ENCODE assay signal across 1 cellular context in the genomic region with DNA sequence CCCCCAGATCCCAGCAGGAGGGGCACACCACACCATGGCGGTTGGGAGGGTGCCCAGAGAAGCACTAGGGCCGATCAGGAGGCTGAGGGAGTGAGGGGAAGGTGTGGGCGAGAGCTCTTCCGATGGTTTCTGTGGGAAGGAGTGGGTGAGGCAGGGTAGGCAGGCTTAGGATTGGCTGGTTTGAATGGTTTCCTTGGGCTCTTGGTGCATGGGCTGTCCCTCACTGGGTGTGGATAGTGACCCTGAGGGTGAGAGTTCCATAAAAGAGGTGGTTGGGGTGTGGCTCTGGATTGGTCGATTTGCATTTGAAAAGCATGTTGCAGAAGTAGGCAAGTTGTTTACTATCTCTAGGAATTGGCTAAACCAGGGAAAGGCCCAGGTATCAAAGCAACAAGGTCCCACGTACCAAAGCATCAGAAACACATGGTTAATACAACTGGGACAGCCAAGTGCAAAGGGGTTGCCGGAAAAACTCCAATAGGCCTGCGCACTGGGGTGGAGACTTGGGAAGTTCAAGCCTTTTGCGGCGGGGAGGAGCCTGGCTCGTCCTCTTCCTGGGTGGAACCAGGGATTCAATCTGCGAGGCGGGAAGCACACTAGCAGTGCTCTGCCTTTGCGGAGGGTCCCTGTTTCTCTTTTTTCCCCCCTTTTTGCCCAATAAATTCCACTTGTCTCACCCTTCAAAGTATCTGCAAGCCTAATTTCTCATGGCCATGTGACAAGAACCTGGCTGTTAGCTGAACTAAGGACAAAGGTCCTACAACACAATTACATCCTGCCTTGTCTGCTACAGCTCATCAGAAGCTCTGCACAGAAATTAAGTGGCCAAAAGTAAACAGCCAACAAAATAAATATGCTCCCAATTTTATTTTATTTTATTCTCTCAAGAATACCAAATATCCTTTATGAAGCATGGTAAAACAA.
TF ChIP-seq lines count a peak whose summit lies in the region.

No MANE protein-coding gene starts in this region.

TF ChIP-seq in WTC11, 78 proteins besides CTCF, POLR2A, EP300 and RAD21 (continued from another document):
- TF ChIP-seq, protein P1, sequence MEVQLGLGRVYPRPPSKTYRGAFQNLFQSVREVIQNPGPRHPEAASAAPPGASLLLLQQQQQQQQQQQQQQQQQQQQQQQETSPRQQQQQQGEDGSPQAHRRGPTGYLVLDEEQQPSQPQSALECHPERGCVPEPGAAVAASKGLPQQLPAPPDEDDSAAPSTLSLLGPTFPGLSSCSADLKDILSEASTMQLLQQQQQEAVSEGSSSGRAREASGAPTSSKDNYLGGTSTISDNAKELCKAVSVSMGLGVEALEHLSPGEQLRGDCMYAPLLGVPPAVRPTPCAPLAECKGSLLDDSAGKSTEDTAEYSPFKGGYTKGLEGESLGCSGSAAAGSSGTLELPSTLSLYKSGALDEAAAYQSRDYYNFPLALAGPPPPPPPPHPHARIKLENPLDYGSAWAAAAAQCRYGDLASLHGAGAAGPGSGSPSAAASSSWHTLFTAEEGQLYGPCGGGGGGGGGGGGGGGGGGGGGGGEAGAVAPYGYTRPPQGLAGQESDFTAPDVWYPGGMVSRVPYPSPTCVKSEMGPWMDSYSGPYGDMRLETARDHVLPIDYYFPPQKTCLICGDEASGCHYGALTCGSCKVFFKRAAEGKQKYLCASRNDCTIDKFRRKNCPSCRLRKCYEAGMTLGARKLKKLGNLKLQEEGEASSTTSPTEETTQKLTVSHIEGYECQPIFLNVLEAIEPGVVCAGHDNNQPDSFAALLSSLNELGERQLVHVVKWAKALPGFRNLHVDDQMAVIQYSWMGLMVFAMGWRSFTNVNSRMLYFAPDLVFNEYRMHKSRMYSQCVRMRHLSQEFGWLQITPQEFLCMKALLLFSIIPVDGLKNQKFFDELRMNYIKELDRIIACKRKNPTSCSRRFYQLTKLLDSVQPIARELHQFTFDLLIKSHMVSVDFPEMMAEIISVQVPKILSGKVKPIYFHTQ (CRISPR knock-in tag; IDR thresholded peaks at IDR 0.05) = no peak
- TF ChIP-seq RELA (CRISPR knock-in tag; IDR thresholded peaks at IDR 0.05; ENCODE audit: borderline replicate concordance) (no peak), IRF2 (CRISPR knock-in tag; IDR thresholded peaks at IDR 0.05; ENCODE audit: borderline replicate concordance, low read depth) (no peak)
- TF ChIP-seq, protein P2, sequence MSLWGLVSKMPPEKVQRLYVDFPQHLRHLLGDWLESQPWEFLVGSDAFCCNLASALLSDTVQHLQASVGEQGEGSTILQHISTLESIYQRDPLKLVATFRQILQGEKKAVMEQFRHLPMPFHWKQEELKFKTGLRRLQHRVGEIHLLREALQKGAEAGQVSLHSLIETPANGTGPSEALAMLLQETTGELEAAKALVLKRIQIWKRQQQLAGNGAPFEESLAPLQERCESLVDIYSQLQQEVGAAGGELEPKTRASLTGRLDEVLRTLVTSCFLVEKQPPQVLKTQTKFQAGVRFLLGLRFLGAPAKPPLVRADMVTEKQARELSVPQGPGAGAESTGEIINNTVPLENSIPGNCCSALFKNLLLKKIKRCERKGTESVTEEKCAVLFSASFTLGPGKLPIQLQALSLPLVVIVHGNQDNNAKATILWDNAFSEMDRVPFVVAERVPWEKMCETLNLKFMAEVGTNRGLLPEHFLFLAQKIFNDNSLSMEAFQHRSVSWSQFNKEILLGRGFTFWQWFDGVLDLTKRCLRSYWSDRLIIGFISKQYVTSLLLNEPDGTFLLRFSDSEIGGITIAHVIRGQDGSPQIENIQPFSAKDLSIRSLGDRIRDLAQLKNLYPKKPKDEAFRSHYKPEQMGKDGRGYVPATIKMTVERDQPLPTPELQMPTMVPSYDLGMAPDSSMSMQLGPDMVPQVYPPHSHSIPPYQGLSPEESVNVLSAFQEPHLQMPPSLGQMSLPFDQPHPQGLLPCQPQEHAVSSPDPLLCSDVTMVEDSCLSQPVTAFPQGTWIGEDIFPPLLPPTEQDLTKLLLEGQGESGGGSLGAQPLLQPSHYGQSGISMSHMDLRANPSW (CRISPR knock-in tag; conservative IDR thresholded peaks at IDR 0.05; ENCODE audit: low read depth) = no peak
- TF ChIP-seq, protein P3, sequence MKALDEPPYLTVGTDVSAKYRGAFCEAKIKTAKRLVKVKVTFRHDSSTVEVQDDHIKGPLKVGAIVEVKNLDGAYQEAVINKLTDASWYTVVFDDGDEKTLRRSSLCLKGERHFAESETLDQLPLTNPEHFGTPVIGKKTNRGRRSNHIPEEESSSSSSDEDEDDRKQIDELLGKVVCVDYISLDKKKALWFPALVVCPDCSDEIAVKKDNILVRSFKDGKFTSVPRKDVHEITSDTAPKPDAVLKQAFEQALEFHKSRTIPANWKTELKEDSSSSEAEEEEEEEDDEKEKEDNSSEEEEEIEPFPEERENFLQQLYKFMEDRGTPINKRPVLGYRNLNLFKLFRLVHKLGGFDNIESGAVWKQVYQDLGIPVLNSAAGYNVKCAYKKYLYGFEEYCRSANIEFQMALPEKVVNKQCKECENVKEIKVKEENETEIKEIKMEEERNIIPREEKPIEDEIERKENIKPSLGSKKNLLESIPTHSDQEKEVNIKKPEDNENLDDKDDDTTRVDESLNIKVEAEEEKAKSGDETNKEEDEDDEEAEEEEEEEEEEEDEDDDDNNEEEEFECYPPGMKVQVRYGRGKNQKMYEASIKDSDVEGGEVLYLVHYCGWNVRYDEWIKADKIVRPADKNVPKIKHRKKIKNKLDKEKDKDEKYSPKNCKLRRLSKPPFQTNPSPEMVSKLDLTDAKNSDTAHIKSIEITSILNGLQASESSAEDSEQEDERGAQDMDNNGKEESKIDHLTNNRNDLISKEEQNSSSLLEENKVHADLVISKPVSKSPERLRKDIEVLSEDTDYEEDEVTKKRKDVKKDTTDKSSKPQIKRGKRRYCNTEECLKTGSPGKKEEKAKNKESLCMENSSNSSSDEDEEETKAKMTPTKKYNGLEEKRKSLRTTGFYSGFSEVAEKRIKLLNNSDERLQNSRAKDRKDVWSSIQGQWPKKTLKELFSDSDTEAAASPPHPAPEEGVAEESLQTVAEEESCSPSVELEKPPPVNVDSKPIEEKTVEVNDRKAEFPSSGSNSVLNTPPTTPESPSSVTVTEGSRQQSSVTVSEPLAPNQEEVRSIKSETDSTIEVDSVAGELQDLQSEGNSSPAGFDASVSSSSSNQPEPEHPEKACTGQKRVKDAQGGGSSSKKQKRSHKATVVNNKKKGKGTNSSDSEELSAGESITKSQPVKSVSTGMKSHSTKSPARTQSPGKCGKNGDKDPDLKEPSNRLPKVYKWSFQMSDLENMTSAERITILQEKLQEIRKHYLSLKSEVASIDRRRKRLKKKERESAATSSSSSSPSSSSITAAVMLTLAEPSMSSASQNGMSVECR (CRISPR knock-in tag; IDR thresholded peaks at IDR 0.05; ENCODE audit: borderline replicate concordance) = no peak
- TF ChIP-seq, protein P4, sequence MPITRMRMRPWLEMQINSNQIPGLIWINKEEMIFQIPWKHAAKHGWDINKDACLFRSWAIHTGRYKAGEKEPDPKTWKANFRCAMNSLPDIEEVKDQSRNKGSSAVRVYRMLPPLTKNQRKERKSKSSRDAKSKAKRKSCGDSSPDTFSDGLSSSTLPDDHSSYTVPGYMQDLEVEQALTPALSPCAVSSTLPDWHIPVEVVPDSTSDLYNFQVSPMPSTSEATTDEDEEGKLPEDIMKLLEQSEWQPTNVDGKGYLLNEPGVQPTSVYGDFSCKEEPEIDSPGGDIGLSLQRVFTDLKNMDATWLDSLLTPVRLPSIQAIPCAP (CRISPR knock-in tag; IDR thresholded peaks at IDR 0.05) = no peak
